In the genomic region with DNA sequence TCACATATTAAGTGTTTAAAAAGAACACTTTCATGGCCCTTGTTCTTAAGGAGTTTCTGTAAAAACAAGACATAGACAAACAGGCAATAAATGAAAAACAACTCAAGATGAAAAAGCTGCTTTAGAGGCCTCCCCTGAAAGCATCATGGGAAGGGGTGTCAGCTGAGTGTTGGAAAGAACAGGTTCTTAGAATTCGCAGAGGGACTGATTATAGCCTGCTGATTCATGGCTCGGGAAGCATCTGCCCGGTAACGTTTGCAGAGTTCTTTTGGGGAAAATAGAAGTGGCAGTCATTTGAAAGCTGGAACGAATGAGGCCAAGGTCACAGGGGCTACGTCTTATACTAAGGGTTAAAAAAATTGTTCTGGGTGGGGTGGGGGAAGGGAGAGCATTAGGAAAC, we compare ENCODE assay signal across 24 cellular contexts.
"Had no signal": no experiment of that assay in that cellular context is flagged by ENCODE, and none has a peak within 500 bp of the region (broad histone marks: within the 10 kb centered on the region; RNA-seq: fewer than 3 reads in every experiment).

No MANE protein-coding gene starts in this region.

- H3K4me1 ChIP-seq: SJCRH30 had no signal

- H3K9me3 Mint-ChIP-seq: IgD-negative memory B cell had no signal

- H3K27ac Mint-ChIP-seq: IgD-negative memory B cell had no signal

- H3K36me3 ChIP-seq: SJCRH30 had no signal

- H3K9me3 ChIP-seq: SJCRH30 had no signal

- H3K27me3 ChIP-seq: SJCRH30 had no signal

- ATAC-seq: Panc1, PC-3, SK-N-SH treated with all-trans-retinoic acid at 6 μM for 48 hours had no signal

- H3K4me3 ChIP-seq: SJCRH30 had no signal

- H3K4me3 Mint-ChIP-seq: IgD-negative memory B cell had no signal

- H3K4me1 Mint-ChIP-seq: IgD-negative memory B cell had no signal

- H3K36me3 Mint-ChIP-seq: IgD-negative memory B cell had no signal

- H3K27ac ChIP-seq: HL-60, RWPE1, SJCRH30 had no signal

- DNase-seq: KBM-7, MV-4-11, NCI-H1048, NCI-H1105, NCI-H1417, NCI-H1436 treated with DMSO at 0.1 percent for 48 hours, NCI-H1694, NCI-H187 treated with DMSO at 0.1 percent for 48 hours, NCI-H2029 treated with DMSO at 0.1 percent for 48 hours, NCI-H2171 treated with DMSO at 0.1 percent for 48 hours, NCI-H226, NCI-H446, NCI-H510A, NCI-H524 treated with DMSO at 0.1 percent for 48 hours, NCI-H69, NCI-H774, PC-3, SHP77 treated with DMSO at 0.1 percent for 48 hours, SJCRH30 had no signal
